1 cellular context compared by ENCODE assay signal in the genomic region with DNA sequence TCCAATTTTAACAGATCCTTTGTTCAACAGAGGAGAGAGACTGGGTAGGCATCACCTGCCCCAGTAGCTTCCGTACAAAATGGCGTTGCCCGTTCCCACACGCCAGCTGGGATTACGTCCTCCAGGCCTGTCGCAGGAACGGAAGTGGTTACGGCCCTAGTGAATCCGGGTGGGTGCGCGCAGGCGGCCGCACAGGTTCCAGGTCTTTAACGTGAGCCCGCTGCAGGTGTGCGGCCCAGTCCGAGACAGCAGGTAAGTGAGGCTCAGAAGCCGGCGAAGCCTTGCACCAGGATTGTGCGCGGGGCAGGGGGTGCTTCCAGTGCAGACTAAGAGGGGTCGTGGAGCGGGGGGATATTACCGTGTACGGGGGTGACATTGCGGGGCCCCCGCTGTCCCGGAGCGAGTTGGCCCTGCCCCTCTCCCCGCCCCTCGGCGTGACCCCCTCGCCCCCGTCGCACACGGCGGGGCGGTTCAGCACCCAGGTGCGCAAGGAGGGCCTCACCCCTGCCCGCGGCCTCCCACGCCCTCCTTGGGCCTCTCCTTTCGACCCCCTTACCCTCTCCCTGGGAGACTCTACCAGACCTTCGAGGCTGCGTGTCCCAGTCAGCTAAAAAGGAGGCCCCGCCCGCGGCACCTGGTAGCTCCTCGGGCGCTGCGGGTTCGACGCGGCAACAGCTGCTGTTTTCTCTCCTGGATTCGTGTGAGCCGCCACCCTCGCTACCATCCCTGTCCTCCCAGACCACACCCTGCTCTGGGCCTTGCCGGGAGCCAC.
TF ChIP-seq lines count a peak whose summit lies in the region.

A gene with protein sequence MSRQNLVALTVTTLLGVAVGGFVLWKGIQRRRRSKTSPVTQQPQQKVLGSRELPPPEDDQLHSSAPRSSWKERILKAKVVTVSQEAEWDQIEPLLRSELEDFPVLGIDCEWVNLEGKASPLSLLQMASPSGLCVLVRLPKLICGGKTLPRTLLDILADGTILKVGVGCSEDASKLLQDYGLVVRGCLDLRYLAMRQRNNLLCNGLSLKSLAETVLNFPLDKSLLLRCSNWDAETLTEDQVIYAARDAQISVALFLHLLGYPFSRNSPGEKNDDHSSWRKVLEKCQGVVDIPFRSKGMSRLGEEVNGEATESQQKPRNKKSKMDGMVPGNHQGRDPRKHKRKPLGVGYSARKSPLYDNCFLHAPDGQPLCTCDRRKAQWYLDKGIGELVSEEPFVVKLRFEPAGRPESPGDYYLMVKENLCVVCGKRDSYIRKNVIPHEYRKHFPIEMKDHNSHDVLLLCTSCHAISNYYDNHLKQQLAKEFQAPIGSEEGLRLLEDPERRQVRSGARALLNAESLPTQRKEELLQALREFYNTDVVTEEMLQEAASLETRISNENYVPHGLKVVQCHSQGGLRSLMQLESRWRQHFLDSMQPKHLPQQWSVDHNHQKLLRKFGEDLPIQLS (plus strand): TSS at position 159 of the 772 bp plus-strand sequence. CDS start 17,973 bp downstream, outside the sequence.

TF ChIP-seq in HEK293, 187 proteins besides CTCF, POLR2A, EP300 and RAD21 (continued from another document):
- TF ChIP-seq, protein P1, sequence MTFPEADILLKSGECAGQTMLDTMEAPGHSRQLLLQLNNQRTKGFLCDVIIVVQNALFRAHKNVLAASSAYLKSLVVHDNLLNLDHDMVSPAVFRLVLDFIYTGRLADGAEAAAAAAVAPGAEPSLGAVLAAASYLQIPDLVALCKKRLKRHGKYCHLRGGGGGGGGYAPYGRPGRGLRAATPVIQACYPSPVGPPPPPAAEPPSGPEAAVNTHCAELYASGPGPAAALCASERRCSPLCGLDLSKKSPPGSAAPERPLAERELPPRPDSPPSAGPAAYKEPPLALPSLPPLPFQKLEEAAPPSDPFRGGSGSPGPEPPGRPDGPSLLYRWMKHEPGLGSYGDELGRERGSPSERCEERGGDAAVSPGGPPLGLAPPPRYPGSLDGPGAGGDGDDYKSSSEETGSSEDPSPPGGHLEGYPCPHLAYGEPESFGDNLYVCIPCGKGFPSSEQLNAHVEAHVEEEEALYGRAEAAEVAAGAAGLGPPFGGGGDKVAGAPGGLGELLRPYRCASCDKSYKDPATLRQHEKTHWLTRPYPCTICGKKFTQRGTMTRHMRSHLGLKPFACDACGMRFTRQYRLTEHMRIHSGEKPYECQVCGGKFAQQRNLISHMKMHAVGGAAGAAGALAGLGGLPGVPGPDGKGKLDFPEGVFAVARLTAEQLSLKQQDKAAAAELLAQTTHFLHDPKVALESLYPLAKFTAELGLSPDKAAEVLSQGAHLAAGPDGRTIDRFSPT (tag by site-specific recombination; IDR thresholded peaks at IDR 0.05): peak; percentile 42; the same call in 1 of the 2 replicates
- no peak for TF ChIP-seq ZNF623 (tag by site-specific recombination; IDR thresholded peaks at IDR 0.05)
